ENCODE assay signal across 8 cellular contexts in the genomic region with DNA sequence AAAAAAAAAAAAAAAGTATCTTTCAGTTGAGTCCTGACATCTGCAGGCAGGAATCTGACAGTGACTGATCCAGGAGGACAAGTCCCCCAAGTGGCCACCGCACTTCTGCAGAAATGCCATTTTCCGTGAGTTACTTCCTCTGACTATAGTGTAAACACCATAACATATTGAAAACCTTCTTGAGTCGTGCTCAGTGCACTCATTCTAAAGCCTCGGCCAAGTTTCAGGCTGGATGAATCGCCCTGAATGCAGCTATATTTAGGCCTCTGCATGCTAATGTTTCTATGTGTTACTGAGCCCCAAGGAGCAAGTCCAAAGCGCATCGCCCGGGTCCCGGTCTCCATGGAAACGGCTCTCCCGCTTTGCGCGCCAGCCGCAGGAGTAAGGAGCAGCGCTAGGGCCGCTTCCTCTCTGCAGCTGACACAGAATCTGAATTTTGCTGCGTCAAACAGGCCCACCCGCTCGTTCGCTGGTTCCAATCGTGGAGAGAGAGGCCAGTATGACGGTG.
DNase-seq lines count a peak whose midpoint lies in the region; ATAC-seq and TF ChIP-seq lines count a peak whose summit lies in the region.

No MANE protein-coding gene starts in this region.

- CTCF ChIA-PET in activated CD8-positive, alpha-beta memory T cell treated with anti-CD3 and anti-CD28 coated beads, Interleukin-2, amount 10 ng/mL, durations not matched to agents 7 days and 5 days (lab: Charles Lee): no interaction called here

- TF ChIP-seq CTCF in glutamatergic neuron (IDR thresholded peaks at IDR 0.05; ENCODE audit: partially characterized antibody, unreplicated experiment): no peak

- peaks cover 9% of the 10 kb centered on the region for H3K4me1 Mint-ChIP-seq in activated CD8-positive, alpha-beta memory T cell treated with anti-CD3 and anti-CD28 coated beads, Interleukin-2, amount 10 ng/mL, durations not matched to agents 7 days and 5 days
- H3K4me1 Mint-ChIP-seq in T-helper 1 cell treated with Interleukin-12 subunit alpha and Interleukin-12 subunit beta and Interleukin-4 antibody, amounts not matched to agents 30 μg/mL and 1 μg/mL, for 36 hours (ENCODE audit: low read depth): peaks cover 10% of the 10 kb centered on the region
- H3K4me1 Mint-ChIP-seq in glutamatergic neuron (ENCODE audit: low read depth, unreplicated experiment): peaks cover 7% of the 10 kb centered on the region

- peak; percentile 61 for ATAC-seq in activated CD8-positive, alpha-beta memory T cell treated with anti-CD3 and anti-CD28 coated beads, Interleukin-2, amount 10 ng/mL, durations not matched to agents 7 days and 5 days
- no peak for ATAC-seq in HG02973 (IDR thresholded peaks at IDR 0.05; ENCODE audit: unreplicated experiment)
- ATAC-seq in HG03280 (IDR thresholded peaks at IDR 0.05; ENCODE audit: unreplicated experiment): no peak

- peaks cover 27% of the 10 kb centered on the region for H3K27me3 Mint-ChIP-seq in activated CD8-positive, alpha-beta memory T cell treated with anti-CD3 and anti-CD28 coated beads, Interleukin-2, amount 10 ng/mL, durations not matched to agents 7 days and 5 days
- H3K27me3 Mint-ChIP-seq in T-helper 1 cell treated with Interleukin-12 subunit alpha and Interleukin-12 subunit beta and Interleukin-4 antibody, amounts not matched to agents 30 μg/mL and 1 μg/mL, for 36 hours (ENCODE audit: low read depth): peaks cover 18% of the 10 kb centered on the region
- no peaks in the 10 kb centered on the region for H3K27me3 Mint-ChIP-seq in glutamatergic neuron (ENCODE audit: unreplicated experiment)

- H3K36me3 Mint-ChIP-seq in activated CD8-positive, alpha-beta memory T cell treated with anti-CD3 and anti-CD28 coated beads, Interleukin-2, amount 10 ng/mL, durations not matched to agents 7 days and 5 days: no peaks in the 10 kb centered on the region
- H3K36me3 Mint-ChIP-seq in T-helper 1 cell treated with Interleukin-12 subunit alpha and Interleukin-12 subunit beta and Interleukin-4 antibody, amounts not matched to agents 30 μg/mL and 1 μg/mL, for 36 hours (ENCODE audit: low read depth): no peaks in the 10 kb centered on the region
- H3K36me3 Mint-ChIP-seq in glutamatergic neuron (ENCODE audit: unreplicated experiment): no peaks in the 10 kb centered on the region

- H3K27ac Mint-ChIP-seq in activated CD8-positive, alpha-beta memory T cell treated with anti-CD3 and anti-CD28 coated beads, Interleukin-2, amount 10 ng/mL, durations not matched to agents 7 days and 5 days: no peak overlapping the region
- no peak overlapping the region for H3K27ac Mint-ChIP-seq in T-helper 1 cell treated with Interleukin-12 subunit alpha and Interleukin-12 subunit beta and Interleukin-4 antibody, amounts not matched to agents 30 μg/mL and 1 μg/mL, for 36 hours
- no peak overlapping the region for H3K27ac Mint-ChIP-seq in glutamatergic neuron (ENCODE audit: unreplicated experiment)

- DNase-seq in activated CD8-positive, alpha-beta memory T cell treated with anti-CD3 and anti-CD28 coated beads, Interleukin-2, amount 10 ng/mL, durations not matched to agents 7 days and 5 days: peak; percentile 43
- DNase-seq in activated CD8-positive, alpha-beta memory T cell treated with anti-CD3 and anti-CD28 coated beads, Interleukin-2, amount 50 U/mL, for 4 hours: no peak
- DNase-seq in glutamatergic neuron (peak; percentile 77), putamen (ENCODE audit: low spot score) (peak; percentile 67), Kasumi-1 (lab: John Stamatoyannopoulos, UW) (no peak)

- H3K4me3 Mint-ChIP-seq in activated CD8-positive, alpha-beta memory T cell treated with anti-CD3 and anti-CD28 coated beads, Interleukin-2, amount 10 ng/mL, durations not matched to agents 7 days and 5 days: peak overlapping the region; percentile 64
- peak overlapping the region; percentile 70 for H3K4me3 Mint-ChIP-seq in T-helper 1 cell treated with Interleukin-12 subunit alpha and Interleukin-12 subunit beta and Interleukin-4 antibody, amounts not matched to agents 30 μg/mL and 1 μg/mL, for 36 hours
- peak overlapping the region; percentile 57 for H3K4me3 Mint-ChIP-seq in glutamatergic neuron (ENCODE audit: unreplicated experiment)

- no peaks in the 10 kb centered on the region for H3K9me3 Mint-ChIP-seq in activated CD8-positive, alpha-beta memory T cell treated with anti-CD3 and anti-CD28 coated beads, Interleukin-2, amount 10 ng/mL, durations not matched to agents 7 days and 5 days (ENCODE audit: low read depth)
- no peaks in the 10 kb centered on the region for H3K9me3 Mint-ChIP-seq in T-helper 1 cell treated with Interleukin-12 subunit alpha and Interleukin-12 subunit beta and Interleukin-4 antibody, amounts not matched to agents 30 μg/mL and 1 μg/mL, for 36 hours
- no peaks in the 10 kb centered on the region for H3K9me3 Mint-ChIP-seq in glutamatergic neuron (ENCODE audit: unreplicated experiment)

Comparison
In these comparisons a context has a peak if more than half of its experiments do, and no peak if none do; other contexts are left out.
1. DNase-seq: peak in activated CD8-positive, alpha-beta memory T cell treated with anti-CD3 and anti-CD28 coated beads, Interleukin-2, amount 10 ng/mL, durations not matched to agents 7 days and 5 days (single experiment), glutamatergic neuron (single experiment) and putamen (single experiment); none in activated CD8-positive, alpha-beta memory T cell treated with anti-CD3 and anti-CD28 coated beads, Interleukin-2, amount 50 U/mL, for 4 hours (single experiment) and Kasumi-1 (0 of 2).
2. Peak in every context shown above with its lines, with median percentiles within 50 percentile points of each other: H3K4me3 Mint-ChIP-seq.